Comparison of ENCODE assay signal across 19 cellular contexts in genomic region chr5:203246-203645, GRCh38. TPM values are rescaled to one million over a fixed set of nuclear protein-coding genes. Genes with fewer than 3 reads are reported as not detected.
A peak's percentile ranks its signal among the peaks of the same experiment; 100 is the strongest.
DNase-seq lines count a peak whose midpoint lies in the region; ATAC-seq and TF ChIP-seq lines count a peak whose summit lies in the region.
"Had no signal": no experiment of that assay in that cellular context is flagged by ENCODE, and none has a peak within 500 bp of the region (broad histone marks: within the 10 kb centered on the region; RNA-seq: fewer than 3 reads in every experiment).

No MANE protein-coding gene starts in this region.

- ATAC-seq in GM21381 (IDR thresholded peaks at IDR 0.05; ENCODE audit: unreplicated experiment): no peak
- ATAC-seq: A549; CD8-positive, alpha-beta T cell; GM23338 had no signal

- H3K4me1 Mint-ChIP-seq in endodermal cell (peaks cover 16% of the 10 kb centered on the region), glutamatergic neuron (ENCODE audit: low read depth, unreplicated experiment) (peaks cover 18% of the 10 kb centered on the region)

- H3K27ac ChIP-seq in endodermal cell (ENCODE audit: low read depth, low read length) (no peak overlapping the region), osteoblast (ENCODE audit: low read depth, low read length) (no peak overlapping the region), spleen (no peak overlapping the region)
- H3K27ac ChIP-seq: 22Rv1, A549, BLaER1, HL-60 had no signal

- H3K9me3 ChIP-seq in endodermal cell (ENCODE audit: control insufficient read depth, low read length) (no peaks in the 10 kb centered on the region), osteoblast (ENCODE audit: low read depth, low read length) (no peaks in the 10 kb centered on the region), spleen (no peaks in the 10 kb centered on the region)
- H3K9me3 ChIP-seq: A549 had no signal

- H3K9me3 Mint-ChIP-seq in endodermal cell: no peaks in the 10 kb centered on the region
- H3K9me3 Mint-ChIP-seq in glutamatergic neuron (ENCODE audit: unreplicated experiment): peaks cover 6% of the 10 kb centered on the region
- H3K9me3 Mint-ChIP-seq: CD8-positive, alpha-beta T cell; GM23338 had no signal

- H3K4me3 ChIP-seq in endodermal cell (ENCODE audit: low read length) (no peak overlapping the region), osteoblast (ENCODE audit: insufficient read depth, low read length) (no peak overlapping the region), spleen (no peak overlapping the region)
- H3K4me3 ChIP-seq: A549, BLaER1, GM23338 had no signal

- H4K20me1 ChIP-seq in osteoblast (ENCODE audit: insufficient read depth, low read length): peaks cover 40% of the 10 kb centered on the region

- H3K4me2 ChIP-seq in osteoblast (ENCODE audit: insufficient read depth, low read length): no peak overlapping the region
- H3K4me2 ChIP-seq: A549, BLaER1, GM23338 had no signal

- H3K27me3 ChIP-seq in endodermal cell (ENCODE audit: control insufficient read depth, insufficient read depth, low read length, poor library complexity, severe bottlenecking) (no peaks in the 10 kb centered on the region), osteoblast (ENCODE audit: insufficient read depth, low read length) (no peaks in the 10 kb centered on the region), spleen (replicated peaks in 1 of 7) (no peaks in the 10 kb centered on the region)
- H3K27me3 ChIP-seq: BLaER1 had no signal

- no peaks in the 10 kb centered on the region for H3K27me3 Mint-ChIP-seq in endodermal cell (ENCODE audit: insufficient read depth)
- H3K27me3 Mint-ChIP-seq in glutamatergic neuron (ENCODE audit: unreplicated experiment): peaks cover 2% of the 10 kb centered on the region

- H3K4me3 Mint-ChIP-seq in endodermal cell (no peak overlapping the region), glutamatergic neuron (ENCODE audit: unreplicated experiment) (no peak overlapping the region)
- H3K4me3 Mint-ChIP-seq: CD8-positive, alpha-beta T cell; GM23338 had no signal

- 93 to 94% methylated on average over 15 to 17 of the region's 17 CpGs for WGBS in endodermal cell (ENCODE audit: insufficient coverage in 1 of 2, insufficient read length in 1 of 2), 2 experiments
- 92 to 97% (median 95%) methylated on average over 16 to 17 of the region's 17 CpGs for WGBS in spleen, 5 donors

- no peak for TF ChIP-seq POLR2A in spleen (IDR thresholded peaks at IDR 0.05)

- intact Hi-C loops in spleen (cut with DNase I; ENCODE audit: low total_unique reads): no loop called here

- H3K79me2 ChIP-seq in osteoblast (ENCODE audit: insufficient read depth, low read length): peaks cover 37% of the 10 kb centered on the region

- TF ChIP-seq CTCF in endodermal cell (conservative IDR thresholded peaks at IDR 0.05) (no peak), osteoblast (IDR thresholded peaks at IDR 0.05; ENCODE audit: extremely low read depth, low read depth, low read length) (no peak), spleen (IDR thresholded peaks at IDR 0.05 in 8 of 11, conservative IDR thresholded peaks at IDR 0.05 in 3 of 11) (no peak), glutamatergic neuron (IDR thresholded peaks at IDR 0.05; ENCODE audit: partially characterized antibody, unreplicated experiment) (no peak)

- H3K36me3 Mint-ChIP-seq in endodermal cell (ENCODE audit: low read depth) (peaks cover 29% of the 10 kb centered on the region), glutamatergic neuron (ENCODE audit: unreplicated experiment) (no peaks in the 10 kb centered on the region)

- no peak overlapping the region for H3K9ac ChIP-seq in endodermal cell (ENCODE audit: extremely low read depth, low read length, poor library complexity, severe bottlenecking)
- H3K9ac ChIP-seq: BLaER1 had no signal

- no peak overlapping the region for H2AFZ ChIP-seq in osteoblast (ENCODE audit: low read length)
- H2AFZ ChIP-seq: GM23338 had no signal

- DNase-seq in activated effector memory CD4-positive, alpha-beta T cell treated with anti-CD3 and anti-CD28 coated beads, Interleukin-2, amount 50 U/mL, for 16 hours: peak; percentile 54
- DNase-seq in activated effector memory CD4-positive, alpha-beta T cell treated with Interleukin-2 at 50 U/mL for 16 hours: no peak
- DNase-seq in endodermal cell (peak; percentile 17), osteoblast (ENCODE audit: insufficient read length, low spot score, missing footprints) (peak; percentile 74), spleen (peak; percentile 46), mucosa of gallbladder (ENCODE audit: low spot score) (no peak), glutamatergic neuron (no peak)
- DNase-seq: Calu3; CD8-positive, alpha-beta T cell; DMS79 treated with DMSO at 0.1 percent for 48 hours; EL; HCEC 1CT had no signal

- H3K27ac Mint-ChIP-seq in endodermal cell (no peak overlapping the region), glutamatergic neuron (ENCODE audit: unreplicated experiment) (no peak overlapping the region)
- H3K27ac Mint-ChIP-seq: CD8-positive, alpha-beta T cell; GM23338 had no signal

- peaks cover 31% of the 10 kb centered on the region for H3K36me3 ChIP-seq in endodermal cell (ENCODE audit: control insufficient read depth, insufficient read depth, low read length)
- H3K36me3 ChIP-seq in osteoblast (ENCODE audit: insufficient read depth, low read length): peaks cover 21% of the 10 kb centered on the region
- H3K36me3 ChIP-seq in spleen: peaks cover 0 to 71% (median 32%) of the 10 kb centered on the region in 6 donors

- H3K4me1 ChIP-seq in endodermal cell (ENCODE audit: control insufficient read depth, insufficient read depth, low read length) (peaks cover 12% of the 10 kb centered on the region), osteoblast (ENCODE audit: insufficient read depth, low read length) (peaks cover 3% of the 10 kb centered on the region), spleen (peaks cover 0 to 7% (median 0%) of the 10 kb centered on the region in 6 donors)
- H3K4me1 ChIP-seq: A549 had no signal

RNA-seq across cellular contexts. Expression of gene LRRC14B, which starts 12.0 kb away (rescaled TPM):
- total RNA-seq in endodermal cell: not detected
- polyA plus RNA-seq in endodermal cell (2013, experiment 1 of 2): not detected
- polyA plus RNA-seq in endodermal cell (2013, experiment 2 of 2): not detected
- under 0.01 TPM in 1 of 2 replicates, not detected in the other for total RNA-seq in osteoblast
- not detected for total RNA-seq in spleen
- polyA plus RNA-seq in spleen: under 1 TPM in 1 of 3 donors, not detected in 2; 0.10 TPM
- total RNA-seq in mucosa of gallbladder: not detected
- total RNA-seq in glutamatergic neuron (ENCODE audit: unreplicated experiment): not detected
- total RNA-seq: Calu3; CD8-positive, alpha-beta T cell; GM23338; HT1080 had no signal
- polyA plus RNA-seq: A549, GM23338 had no signal

RNA-seq across cellular contexts. Expression of gene CCDC127, which starts 14.7 kb away (rescaled TPM):
- 1 to 10 TPM; 8.4 to 9.7 TPM for total RNA-seq in endodermal cell
- 5.9 TPM for polyA plus RNA-seq in endodermal cell (2013, experiment 1 of 2)
- polyA plus RNA-seq in endodermal cell (2013, experiment 2 of 2): 5.8 TPM
- 4.3 and 6.2 TPM in 2 replicates for total RNA-seq in osteoblast
- total RNA-seq in spleen: 1 to 10 TPM; 2.8 to 8.9 (median 5.7) TPM
- polyA plus RNA-seq in spleen: 1 to 10 TPM; 1.2 to 2.6 (median 1.8) TPM
- 7.0 TPM for total RNA-seq in mucosa of gallbladder
- 11.9 TPM for total RNA-seq in glutamatergic neuron (ENCODE audit: unreplicated experiment)

RNA-seq across cellular contexts. Expression of gene SDHA, which starts 14.9 kb away (rescaled TPM):
- total RNA-seq in endodermal cell: 10 to 100 TPM; 61.6 to 73.1 TPM
- polyA plus RNA-seq in endodermal cell (2013, experiment 1 of 2): 84.2 TPM
- polyA plus RNA-seq in endodermal cell (2013, experiment 2 of 2): 70.5 TPM
- total RNA-seq in osteoblast: 83.6 and 84.6 TPM in 2 replicates
- 100 to 1,000 TPM in 6 of 7 donors, 10 to 100 TPM in 1; 91.9 to 135 (median 122) TPM for total RNA-seq in spleen
- polyA plus RNA-seq in spleen: 10 to 100 TPM; 58.6 to 86.0 (median 62.3) TPM
- 140 TPM for total RNA-seq in mucosa of gallbladder
- 81.3 TPM for total RNA-seq in glutamatergic neuron (ENCODE audit: unreplicated experiment)

Comparison
In these comparisons a context has a peak if more than half of its experiments do, and no peak if none do; other contexts are left out.
1. DNase-seq: peak in activated effector memory CD4-positive, alpha-beta T cell treated with anti-CD3 and anti-CD28 coated beads, Interleukin-2, amount 50 U/mL, for 16 hours (single experiment), endodermal cell (single experiment), osteoblast (single experiment) and spleen (single experiment); none in activated effector memory CD4-positive, alpha-beta T cell treated with Interleukin-2 at 50 U/mL for 16 hours (single experiment), mucosa of gallbladder (single experiment) and glutamatergic neuron (single experiment).